In genomic region chr6:144408151-144408550, GRCh38 we compare ENCODE assay signal across 18 cellular contexts.
A peak's percentile ranks its signal among the peaks of the same experiment; 100 is the strongest.
DNase-seq lines count a peak whose midpoint lies in the region; ATAC-seq and TF ChIP-seq lines count a peak whose summit lies in the region.
"Had no signal": no experiment of that assay in that cellular context is flagged by ENCODE, and none has a peak within 500 bp of the region (broad histone marks: within the 10 kb centered on the region; RNA-seq: fewer than 3 reads in every experiment).

No MANE protein-coding gene starts in this region.

- peak overlapping the region; percentile 87; the same call in 1 of the 2 replicates for H3K27ac ChIP-seq in VCaP
- H3K27ac ChIP-seq: body of pancreas, upper lobe of right lung had no signal

- H3K27me3 Mint-ChIP-seq in glutamatergic neuron (ENCODE audit: unreplicated experiment), result no peaks in the 10 kb centered on the region
- no peaks in the 10 kb centered on the region for H3K27me3 Mint-ChIP-seq in osteocyte (ENCODE audit: unreplicated experiment)
- H3K27me3 Mint-ChIP-seq: B cell had no signal

- H3K36me3 Mint-ChIP-seq in glutamatergic neuron (ENCODE audit: unreplicated experiment) (no peaks in the 10 kb centered on the region), osteocyte (ENCODE audit: unreplicated experiment) (peaks cover 9% of the 10 kb centered on the region)

- no peak overlapping the region for H3K4me3 Mint-ChIP-seq in glutamatergic neuron (ENCODE audit: unreplicated experiment)
- no peak overlapping the region for H3K4me3 Mint-ChIP-seq in osteocyte (ENCODE audit: unreplicated experiment)
- H3K4me3 Mint-ChIP-seq: B cell had no signal

- TF ChIP-seq CTCF in VCaP (conservative IDR thresholded peaks at IDR 0.05) (no peak), glutamatergic neuron (IDR thresholded peaks at IDR 0.05; ENCODE audit: partially characterized antibody, unreplicated experiment) (no peak), osteocyte (IDR thresholded peaks at IDR 0.05) (no peak)

- H3K4me1 Mint-ChIP-seq in glutamatergic neuron (ENCODE audit: low read depth, unreplicated experiment), result peaks cover 10% of the 10 kb centered on the region
- peaks cover 68% of the 10 kb centered on the region for H3K4me1 Mint-ChIP-seq in osteocyte (ENCODE audit: unreplicated experiment)

- ATAC-seq in HG02938 (IDR thresholded peaks at IDR 0.05; ENCODE audit: unreplicated experiment) (no peak), HG03025 (IDR thresholded peaks at IDR 0.05; ENCODE audit: low FRiP score, unreplicated experiment) (no peak)
- ATAC-seq: activated CD4-positive, CD25-positive, alpha-beta regulatory T cell treated with anti-CD3 and anti-CD28 coated beads, Interleukin-2, amount 50 U/mL, for 24 hours; body of pancreas; upper lobe of right lung had no signal

- H3K9me3 Mint-ChIP-seq in glutamatergic neuron (ENCODE audit: unreplicated experiment) (no peaks in the 10 kb centered on the region), osteocyte (ENCODE audit: unreplicated experiment) (no peaks in the 10 kb centered on the region)

- no peak overlapping the region for H3K27ac Mint-ChIP-seq in glutamatergic neuron (ENCODE audit: unreplicated experiment)
- H3K27ac Mint-ChIP-seq in osteocyte (ENCODE audit: unreplicated experiment), result peak overlapping the region; percentile 59
- H3K27ac Mint-ChIP-seq: B cell had no signal

- DNase-seq in Ammon's horn (ENCODE audit: low spot score) (peak; percentile 5), glutamatergic neuron (peak; percentile 72), osteocyte (ENCODE audit: extremely low spot score, unreplicated experiment) (no peak), DMS153 treated with DMSO at 0.1 percent for 48 hours (lab: John Stamatoyannopoulos, UW; ENCODE audit: unreplicated experiment) (no peak), activated T-cell treated with anti-CD3 and anti-CD28 coated beads for 4 hours (no peak)
- DNase-seq: activated naive CD4-positive, alpha-beta T cell; DMS153; effector CD8-positive, alpha-beta T cell; islet precursor cell; NCI-H2029 treated with DMSO at 0.1 percent for 48 hours; NCI-H774; upper lobe of right lung had no signal

Comparison
In these comparisons a context has a peak if more than half of its experiments do, and no peak if none do; other contexts are left out.
1. DNase-seq: peak in Ammon's horn (single experiment) and glutamatergic neuron (single experiment); none in osteocyte (single experiment), DMS153 treated with DMSO at 0.1 percent for 48 hours (single experiment) and activated T-cell treated with anti-CD3 and anti-CD28 coated beads for 4 hours (single experiment).